8 cellular contexts compared by ENCODE assay signal in genomic region chr20:62624325-62624690, GRCh38. TPM values are rescaled to one million over a fixed set of nuclear protein-coding genes. Genes with fewer than 3 reads are reported as not detected.
DNase-seq lines count a peak whose midpoint lies in the region; ATAC-seq and TF ChIP-seq lines count a peak whose summit lies in the region.

No MANE protein-coding gene starts in this region.

- peak overlapping the region; percentile 44 for H3K4me3 Mint-ChIP-seq in MCF 10A (ENCODE audit: unreplicated experiment)
- H3K4me3 Mint-ChIP-seq in naive thymus-derived CD8-positive, alpha-beta T cell: peak overlapping the region in 4 of 10 donors; percentile 69 to 78 (median 74)
- H3K4me3 Mint-ChIP-seq in osteocyte (ENCODE audit: unreplicated experiment): no peak overlapping the region

- no peaks in the 10 kb centered on the region for H3K27me3 Mint-ChIP-seq in MCF 10A (ENCODE audit: insufficient read depth, unreplicated experiment)
- H3K27me3 Mint-ChIP-seq in naive thymus-derived CD8-positive, alpha-beta T cell: no peaks in the 10 kb centered on the region
- no peaks in the 10 kb centered on the region for H3K27me3 Mint-ChIP-seq in osteocyte (ENCODE audit: unreplicated experiment)

- H3K36me3 Mint-ChIP-seq in MCF 10A (ENCODE audit: insufficient read depth, unreplicated experiment): no peaks in the 10 kb centered on the region
- H3K36me3 Mint-ChIP-seq in naive thymus-derived CD8-positive, alpha-beta T cell: no peaks in the 10 kb centered on the region
- H3K36me3 Mint-ChIP-seq in osteocyte (ENCODE audit: unreplicated experiment): no peaks in the 10 kb centered on the region

- intact Hi-C loops in MCF 10A (cut with micrococcal nuclease): loop anchor here (5.0 kb wide), 1 partner anchor 322 kb away; the partner anchor contains the start of gene ADRM1

- peaks cover 19% of the 10 kb centered on the region for H3K4me1 Mint-ChIP-seq in MCF 10A (ENCODE audit: insufficient read depth, unreplicated experiment)
- peaks cover 6 to 20% (median 16%) of the 10 kb centered on the region in 4 donors for H3K4me1 Mint-ChIP-seq in naive thymus-derived CD8-positive, alpha-beta T cell
- H3K4me1 Mint-ChIP-seq in osteocyte (ENCODE audit: unreplicated experiment): peaks cover 24% of the 10 kb centered on the region

- CTCF ChIA-PET in MCF 10A (lab: Yijun Ruan, JAX): interaction anchor here (0.6 to 2.4 kb wide), 9 partner anchors 7 to 486 kb away, joined by 3 to 10 read pairs (median 3); no protein-coding TSS in a partner anchor

- BruUV-seq in MCF 10A (replicated peaks; lab: Mats Ljungman, UMichigan): TSS peak; percentile 50

- no peaks in the 10 kb centered on the region for H3K9me3 Mint-ChIP-seq in MCF 10A (ENCODE audit: unreplicated experiment)
- H3K9me3 Mint-ChIP-seq in naive thymus-derived CD8-positive, alpha-beta T cell: no peaks in the 10 kb centered on the region
- H3K9me3 Mint-ChIP-seq in osteocyte (ENCODE audit: unreplicated experiment): no peaks in the 10 kb centered on the region

- DNase-seq in D341Med (ENCODE audit: low spot score) (peak; percentile 73), MCF 10A (ENCODE audit: unreplicated experiment) (peak; percentile 33), osteocyte (ENCODE audit: extremely low spot score, unreplicated experiment) (no peak), OCI-M2 (lab: John Stamatoyannopoulos, UW; ENCODE audit: unreplicated experiment) (no peak)
- peak in 1 of 10 donors; percentile 15 for DNase-seq in naive thymus-derived CD8-positive, alpha-beta T cell
- DNase-seq in stimulated activated CD4-positive, alpha-beta T cell treated with anti-CD3 and anti-CD28 coated beads, Interleukin-1b, Interleukin-23, amount 100 ng/mL, for 48 hours: no peak

- TF ChIP-seq CTCF in MCF 10A (IDR thresholded peaks at IDR 0.05; ENCODE audit: unreplicated experiment) (no peak), osteocyte (IDR thresholded peaks at IDR 0.05) (no peak)

- POLR2A ChIA-PET in MCF 10A (lab: Yijun Ruan, JAX): interaction anchor here (0.6 to 5.4 kb wide), 23 partner anchors 14 to 1241 kb away, joined by 3 to 100 read pairs (median 8); partner anchors contain the start of genes GID8, MRGBP, RPS21 and SLCO4A1
- POLR2A ChIA-PET in naive thymus-derived CD8-positive, alpha-beta T cell (lab: Charles Lee): no interaction called here

- ATAC-seq in GM19463 (IDR thresholded peaks at IDR 0.05; ENCODE audit: unreplicated experiment) (peak; percentile 32), HG03469 (IDR thresholded peaks at IDR 0.05; ENCODE audit: unreplicated experiment) (peak; percentile 26)
- ATAC-seq in naive thymus-derived CD8-positive, alpha-beta T cell: peak; percentile 49 to 54

- H3K27ac Mint-ChIP-seq in MCF 10A (ENCODE audit: low read depth, unreplicated experiment) (peak overlapping the region; percentile 93), osteocyte (ENCODE audit: unreplicated experiment) (no peak overlapping the region)
- H3K27ac Mint-ChIP-seq in naive thymus-derived CD8-positive, alpha-beta T cell: peak overlapping the region in 3 of 10 donors; percentile 22 to 76 (median 74)

RNA-seq across cellular contexts. Expression of gene SLCO4A1, which starts 18.0 kb away (rescaled TPM):
- total RNA-seq in MCF 10A (2022) (23.8 and 27.0 TPM in 2 replicates), osteocyte (1.2 and 1.5 TPM in 2 replicates)
- 1 to 10 TPM; 1.4 TPM for total RNA-seq in naive thymus-derived CD8-positive, alpha-beta T cell
- under 1 TPM in 1 of 3 donors, not detected in 2; 0.93 TPM for polyA plus RNA-seq in naive thymus-derived CD8-positive, alpha-beta T cell

Comparison
In these comparisons a context has a peak if more than half of its experiments do, and no peak if none do; other contexts are left out.
1. DNase-seq: peak in D341Med (single experiment) and MCF 10A (single experiment); none in osteocyte (single experiment), OCI-M2 (single experiment) and stimulated activated CD4-positive, alpha-beta T cell treated with anti-CD3 and anti-CD28 coated beads, Interleukin-1b, Interleukin-23, amount 100 ng/mL, for 48 hours (single experiment).
2. Peak in every context shown above with its lines, with median percentiles within 50 percentile points of each other: ATAC-seq.